2 cellular contexts compared by ENCODE assay signal in the genomic region with DNA sequence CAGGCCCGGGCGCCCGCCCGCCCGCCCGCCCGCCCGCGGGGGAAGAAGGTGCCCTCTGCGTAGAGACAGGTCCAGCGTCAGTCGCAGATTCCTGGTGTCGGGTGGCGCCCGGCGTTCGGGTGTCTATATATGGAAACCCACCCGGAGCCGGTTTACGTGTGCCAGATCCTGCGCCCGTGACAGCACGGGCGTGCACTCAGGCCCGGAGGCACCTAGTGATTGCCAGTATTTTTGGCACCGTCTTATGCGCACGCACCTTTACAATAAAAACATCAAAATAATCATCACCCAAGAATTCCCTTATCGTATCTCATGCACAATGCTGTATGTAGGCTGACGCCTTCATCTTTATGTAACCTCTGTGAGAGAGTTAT.
TF ChIP-seq lines count a peak whose summit lies in the region.

No MANE protein-coding gene starts in this region.

TF ChIP-seq in SK-N-SH, 30 proteins besides CTCF, POLR2A, EP300 and RAD21 (continued from another document):
- TF ChIP-seq, protein P1, sequence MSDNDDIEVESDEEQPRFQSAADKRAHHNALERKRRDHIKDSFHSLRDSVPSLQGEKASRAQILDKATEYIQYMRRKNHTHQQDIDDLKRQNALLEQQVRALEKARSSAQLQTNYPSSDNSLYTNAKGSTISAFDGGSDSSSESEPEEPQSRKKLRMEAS (IDR thresholded peaks at IDR 0.05; ENCODE audit: low read depth), result no peak
- TF ChIP-seq MXI1 (IDR thresholded peaks at IDR 0.05; ENCODE audit: low read depth, low read length), result peak; percentile 42; the same call in 1 of the 2 replicates
- no peak for TF ChIP-seq FOSL2 (IDR thresholded peaks at IDR 0.05; ENCODE audit: borderline replicate concordance, low read depth)
- TF ChIP-seq, protein P2, sequence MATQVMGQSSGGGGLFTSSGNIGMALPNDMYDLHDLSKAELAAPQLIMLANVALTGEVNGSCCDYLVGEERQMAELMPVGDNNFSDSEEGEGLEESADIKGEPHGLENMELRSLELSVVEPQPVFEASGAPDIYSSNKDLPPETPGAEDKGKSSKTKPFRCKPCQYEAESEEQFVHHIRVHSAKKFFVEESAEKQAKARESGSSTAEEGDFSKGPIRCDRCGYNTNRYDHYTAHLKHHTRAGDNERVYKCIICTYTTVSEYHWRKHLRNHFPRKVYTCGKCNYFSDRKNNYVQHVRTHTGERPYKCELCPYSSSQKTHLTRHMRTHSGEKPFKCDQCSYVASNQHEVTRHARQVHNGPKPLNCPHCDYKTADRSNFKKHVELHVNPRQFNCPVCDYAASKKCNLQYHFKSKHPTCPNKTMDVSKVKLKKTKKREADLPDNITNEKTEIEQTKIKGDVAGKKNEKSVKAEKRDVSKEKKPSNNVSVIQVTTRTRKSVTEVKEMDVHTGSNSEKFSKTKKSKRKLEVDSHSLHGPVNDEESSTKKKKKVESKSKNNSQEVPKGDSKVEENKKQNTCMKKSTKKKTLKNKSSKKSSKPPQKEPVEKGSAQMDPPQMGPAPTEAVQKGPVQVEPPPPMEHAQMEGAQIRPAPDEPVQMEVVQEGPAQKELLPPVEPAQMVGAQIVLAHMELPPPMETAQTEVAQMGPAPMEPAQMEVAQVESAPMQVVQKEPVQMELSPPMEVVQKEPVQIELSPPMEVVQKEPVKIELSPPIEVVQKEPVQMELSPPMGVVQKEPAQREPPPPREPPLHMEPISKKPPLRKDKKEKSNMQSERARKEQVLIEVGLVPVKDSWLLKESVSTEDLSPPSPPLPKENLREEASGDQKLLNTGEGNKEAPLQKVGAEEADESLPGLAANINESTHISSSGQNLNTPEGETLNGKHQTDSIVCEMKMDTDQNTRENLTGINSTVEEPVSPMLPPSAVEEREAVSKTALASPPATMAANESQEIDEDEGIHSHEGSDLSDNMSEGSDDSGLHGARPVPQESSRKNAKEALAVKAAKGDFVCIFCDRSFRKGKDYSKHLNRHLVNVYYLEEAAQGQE (IDR thresholded peaks at IDR 0.05; ENCODE audit: low read depth, low read length), result no peak

TF ChIP-seq in HepG2, 621 proteins besides CTCF, POLR2A, EP300 and RAD21 (continued from another document):
- TF ChIP-seq, protein P3, sequence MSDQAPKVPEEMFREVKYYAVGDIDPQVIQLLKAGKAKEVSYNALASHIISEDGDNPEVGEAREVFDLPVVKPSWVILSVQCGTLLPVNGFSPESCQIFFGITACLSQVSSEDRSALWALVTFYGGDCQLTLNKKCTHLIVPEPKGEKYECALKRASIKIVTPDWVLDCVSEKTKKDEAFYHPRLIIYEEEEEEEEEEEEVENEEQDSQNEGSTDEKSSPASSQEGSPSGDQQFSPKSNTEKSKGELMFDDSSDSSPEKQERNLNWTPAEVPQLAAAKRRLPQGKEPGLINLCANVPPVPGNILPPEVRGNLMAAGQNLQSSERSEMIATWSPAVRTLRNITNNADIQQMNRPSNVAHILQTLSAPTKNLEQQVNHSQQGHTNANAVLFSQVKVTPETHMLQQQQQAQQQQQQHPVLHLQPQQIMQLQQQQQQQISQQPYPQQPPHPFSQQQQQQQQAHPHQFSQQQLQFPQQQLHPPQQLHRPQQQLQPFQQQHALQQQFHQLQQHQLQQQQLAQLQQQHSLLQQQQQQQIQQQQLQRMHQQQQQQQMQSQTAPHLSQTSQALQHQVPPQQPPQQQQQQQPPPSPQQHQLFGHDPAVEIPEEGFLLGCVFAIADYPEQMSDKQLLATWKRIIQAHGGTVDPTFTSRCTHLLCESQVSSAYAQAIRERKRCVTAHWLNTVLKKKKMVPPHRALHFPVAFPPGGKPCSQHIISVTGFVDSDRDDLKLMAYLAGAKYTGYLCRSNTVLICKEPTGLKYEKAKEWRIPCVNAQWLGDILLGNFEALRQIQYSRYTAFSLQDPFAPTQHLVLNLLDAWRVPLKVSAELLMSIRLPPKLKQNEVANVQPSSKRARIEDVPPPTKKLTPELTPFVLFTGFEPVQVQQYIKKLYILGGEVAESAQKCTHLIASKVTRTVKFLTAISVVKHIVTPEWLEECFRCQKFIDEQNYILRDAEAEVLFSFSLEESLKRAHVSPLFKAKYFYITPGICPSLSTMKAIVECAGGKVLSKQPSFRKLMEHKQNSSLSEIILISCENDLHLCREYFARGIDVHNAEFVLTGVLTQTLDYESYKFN (CRISPR knock-in tag; conservative IDR thresholded peaks at IDR 0.05), result no peak
- no peak for TF ChIP-seq NBN (conservative IDR thresholded peaks at IDR 0.05)
- TF ChIP-seq MAF1 (CRISPR knock-in tag; IDR thresholded peaks at IDR 0.05; ENCODE audit: borderline replicate concordance), result 0 out of 2 replicates have a peak, but pooled peaks have one; percentile 1
- no peak for TF ChIP-seq TCF7L2 (IDR thresholded peaks at IDR 0.05; ENCODE audit: low read depth, low read length)
- TF ChIP-seq RARA (CRISPR knock-in tag; IDR thresholded peaks at IDR 0.05), result no peak
- TF ChIP-seq ZFP90 (CRISPR knock-in tag; IDR thresholded peaks at IDR 0.05; ENCODE audit: borderline replicate concordance), result 0 out of 2 replicates have a peak, but pooled peaks have one; percentile 0
- TF ChIP-seq, protein P4, sequence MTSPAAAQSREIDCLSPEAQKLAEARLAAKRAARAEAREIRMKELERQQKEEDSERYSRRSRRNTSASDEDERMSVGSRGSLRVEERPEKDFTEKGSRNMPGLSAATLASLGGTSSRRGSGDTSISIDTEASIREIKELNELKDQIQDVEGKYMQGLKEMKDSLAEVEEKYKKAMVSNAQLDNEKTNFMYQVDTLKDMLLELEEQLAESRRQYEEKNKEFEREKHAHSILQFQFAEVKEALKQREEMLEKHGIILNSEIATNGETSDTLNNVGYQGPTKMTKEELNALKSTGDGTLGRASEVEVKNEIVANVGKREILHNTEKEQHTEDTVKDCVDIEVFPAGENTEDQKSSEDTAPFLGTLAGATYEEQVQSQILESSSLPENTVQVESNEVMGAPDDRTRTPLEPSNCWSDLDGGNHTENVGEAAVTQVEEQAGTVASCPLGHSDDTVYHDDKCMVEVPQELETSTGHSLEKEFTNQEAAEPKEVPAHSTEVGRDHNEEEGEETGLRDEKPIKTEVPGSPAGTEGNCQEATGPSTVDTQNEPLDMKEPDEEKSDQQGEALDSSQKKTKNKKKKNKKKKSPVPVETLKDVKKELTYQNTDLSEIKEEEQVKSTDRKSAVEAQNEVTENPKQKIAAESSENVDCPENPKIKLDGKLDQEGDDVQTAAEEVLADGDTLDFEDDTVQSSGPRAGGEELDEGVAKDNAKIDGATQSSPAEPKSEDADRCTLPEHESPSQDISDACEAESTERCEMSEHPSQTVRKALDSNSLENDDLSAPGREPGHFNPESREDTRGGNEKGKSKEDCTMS (CRISPR knock-in tag; conservative IDR thresholded peaks at IDR 0.05), result no peak
- TF ChIP-seq ZNF816 (CRISPR knock-in tag; IDR thresholded peaks at IDR 0.05; ENCODE audit: borderline replicate concordance), result 0 out of 2 replicates have a peak, but pooled peaks have one; percentile 22
TF ChIP-seq in HepG2: peak in this region for 3.
